20 cellular contexts compared by ENCODE assay signal in genomic region chr15:20579662-20580061, GRCh38. TPM values are rescaled to one million over a fixed set of nuclear protein-coding genes. Genes with fewer than 3 reads are reported as not detected.
"Had no signal": no experiment of that assay in that cellular context is flagged by ENCODE, and none has a peak within 500 bp of the region (broad histone marks: within the 10 kb centered on the region; RNA-seq: fewer than 3 reads in every experiment).

No MANE protein-coding gene starts in this region.

RNA-seq across cellular contexts. Expression of gene GOLGA6L6, which starts 38.1 kb away (rescaled TPM):
- total RNA-seq: naive thymus-derived CD4-positive, alpha-beta T cell; natural killer cell; occipital lobe; osteoblast; progenitor cell of endocrine pancreas; psoas muscle; renal cortical epithelial cell; right cardiac atrium; right lobe of liver; smooth muscle cell; stomach; subcutaneous adipose tissue; temporal lobe; thoracic aorta; thyroid gland; tibial nerve; upper lobe of right lung; urinary bladder; vagina had no signal
- polyA plus RNA-seq: naive thymus-derived CD4-positive, alpha-beta T cell; neural cell; psoas muscle; right cardiac atrium; smooth muscle cell; stomach; urinary bladder had no signal
